Comparison of ENCODE assay signal across 8 cellular contexts in the genomic region with DNA sequence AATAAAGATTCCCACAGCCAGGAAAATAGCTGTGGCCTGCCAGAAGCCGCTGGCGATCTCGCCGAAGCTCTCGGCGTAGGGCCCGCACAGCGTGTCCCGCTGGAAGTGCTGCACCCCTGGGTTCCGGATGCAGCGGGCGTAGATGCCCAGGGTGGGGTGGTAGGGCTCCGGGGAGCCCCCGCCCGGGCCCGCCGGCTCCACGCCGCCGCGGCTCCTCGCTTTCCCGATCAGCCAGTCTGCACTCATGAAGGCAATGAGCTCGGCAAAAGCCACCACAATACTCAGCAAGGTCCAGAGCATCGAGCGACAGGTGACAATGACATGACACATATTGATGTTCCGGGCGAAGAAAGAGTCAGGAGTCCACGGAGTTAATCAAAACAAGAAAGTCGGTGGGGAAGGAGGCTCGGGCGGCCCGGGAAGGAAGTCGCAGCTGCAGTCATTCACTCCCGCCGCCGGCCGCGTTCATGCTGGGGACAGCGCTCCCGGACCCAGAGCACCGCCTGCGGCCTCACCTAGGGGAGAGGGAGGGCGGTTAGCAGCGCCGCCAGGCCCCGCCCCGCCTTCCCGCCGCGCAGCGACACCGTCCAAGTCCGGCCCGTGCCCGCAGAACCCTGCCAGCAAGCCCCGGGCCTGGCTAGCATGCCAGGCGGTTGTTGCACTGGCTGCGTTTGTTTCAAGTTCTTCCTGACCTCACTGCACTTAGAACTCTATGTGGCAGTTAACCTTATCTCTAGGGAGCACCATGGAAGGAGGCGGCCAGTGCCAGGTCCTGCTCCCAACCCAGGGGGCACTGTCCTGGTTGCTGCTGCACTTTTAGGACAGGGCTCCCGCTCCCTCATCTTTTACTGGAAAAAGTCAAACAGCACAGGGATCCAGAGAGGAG.
A peak's percentile ranks its signal among the peaks of the same experiment; 100 is the strongest.
DNase-seq lines count a peak whose midpoint lies in the region; ATAC-seq and TF ChIP-seq lines count a peak whose summit lies in the region.

No MANE protein-coding gene starts in this region.

- H3K4me1 ChIP-seq in ectodermal cell (ENCODE audit: control insufficient read depth, insufficient read depth, low read length) (peaks cover 42% of the 10 kb centered on the region), mesodermal cell (ENCODE audit: control insufficient read depth, insufficient read depth, low read length, poor library complexity, severe bottlenecking) (peaks cover 52% of the 10 kb centered on the region), stomach (peaks cover 8 to 68% (median 41%) of the 10 kb centered on the region in 4 donors)

- peaks cover 94% of the 10 kb centered on the region for H3K27me3 Mint-ChIP-seq in CD4-positive, alpha-beta T cell
- H3K27me3 Mint-ChIP-seq in activated CD4-positive, alpha-beta T cell treated with anti-CD3 and anti-CD28 coated beads, Interleukin-2, amount 10 ng/mL, durations not matched to agents 7 days and 5 days: peaks cover 67% of the 10 kb centered on the region

- H3K36me3 Mint-ChIP-seq in CD4-positive, alpha-beta T cell (ENCODE audit: low read depth): no peaks in the 10 kb centered on the region
- no peaks in the 10 kb centered on the region for H3K36me3 Mint-ChIP-seq in activated CD4-positive, alpha-beta T cell treated with anti-CD3 and anti-CD28 coated beads, Interleukin-2, amount 10 ng/mL, durations not matched to agents 7 days and 5 days (ENCODE audit: low read depth)

- POLR2A ChIA-PET in CD4-positive, alpha-beta T cell (lab: Charles Lee): no interaction called here
- POLR2A ChIA-PET in activated CD4-positive, alpha-beta T cell treated with anti-CD3 and anti-CD28 coated beads, Interleukin-2, amount 10 ng/mL, durations not matched to agents 7 days and 5 days (lab: Charles Lee): no interaction called here

- intact Hi-C loops in CD4-positive, alpha-beta T cell (cut with DNase I, micrococcal nuclease): no loop called here
- intact Hi-C loops in stomach (cut with DNase I; ENCODE audit: low total_unique reads): no loop called here

- no peak for TF ChIP-seq POLR2A in stomach (IDR thresholded peaks at IDR 0.05)

- peaks cover 52% of the 10 kb centered on the region for H3K27me3 ChIP-seq in CD4-positive, alpha-beta T cell (ENCODE audit: control insufficient read depth, insufficient read depth, low read length)
- H3K27me3 ChIP-seq in HL-60 (ENCODE audit: insufficient read depth, poor library complexity, severe bottlenecking) (no peaks in the 10 kb centered on the region), ectodermal cell (ENCODE audit: control insufficient read depth, insufficient read depth, low read length, poor library complexity, severe bottlenecking) (no peaks in the 10 kb centered on the region), stomach (no peaks in the 10 kb centered on the region)

- peaks cover 20% of the 10 kb centered on the region for H3K4me1 Mint-ChIP-seq in CD4-positive, alpha-beta T cell (ENCODE audit: low read depth)
- peaks cover 8% of the 10 kb centered on the region for H3K4me1 Mint-ChIP-seq in activated CD4-positive, alpha-beta T cell treated with anti-CD3 and anti-CD28 coated beads, Interleukin-2, amount 10 ng/mL, durations not matched to agents 7 days and 5 days

- H3K4me3 ChIP-seq in HL-60 (replicated peaks; ENCODE audit: insufficient read depth, low read length) (peak overlapping the region; percentile 16), ectodermal cell (ENCODE audit: insufficient read depth, low read depth, low read length) (peak overlapping the region; percentile 18), mesodermal cell (ENCODE audit: extremely low read depth, insufficient read depth, low read length, poor library complexity, severe bottlenecking) (peak overlapping the region; percentile 5), stomach (peak overlapping the region; percentile 40 to 53 (median 52))

- no peaks in the 10 kb centered on the region for H3K9me3 Mint-ChIP-seq in CD4-positive, alpha-beta T cell
- no peaks in the 10 kb centered on the region for H3K9me3 Mint-ChIP-seq in activated CD4-positive, alpha-beta T cell treated with anti-CD3 and anti-CD28 coated beads, Interleukin-2, amount 10 ng/mL, durations not matched to agents 7 days and 5 days

- peak overlapping the region; percentile 83 for H3K4me3 Mint-ChIP-seq in CD4-positive, alpha-beta T cell
- peak overlapping the region; percentile 68 for H3K4me3 Mint-ChIP-seq in activated CD4-positive, alpha-beta T cell treated with anti-CD3 and anti-CD28 coated beads, Interleukin-2, amount 10 ng/mL, durations not matched to agents 7 days and 5 days

- peak; percentile 56 for ATAC-seq in CD4-positive, alpha-beta T cell (ENCODE audit: poor library complexity)
- ATAC-seq in GM19438 (IDR thresholded peaks at IDR 0.05; ENCODE audit: low read depth, unreplicated experiment): peak; percentile 91

- TF ChIP-seq CTCF in CD4-positive, alpha-beta T cell (IDR thresholded peaks at IDR 0.05): no peak
- TF ChIP-seq CTCF in HL-60 (IDR thresholded peaks at IDR 0.05; ENCODE audit: insufficient read depth, low read length): no peak
- TF ChIP-seq CTCF in stomach (IDR thresholded peaks at IDR 0.05): no peak

- TF ChIP-seq EP300 in stomach (IDR thresholded peaks at IDR 0.05): no peak

- CTCF ChIA-PET in CD4-positive, alpha-beta T cell (lab: Charles Lee): no interaction called here
- CTCF ChIA-PET in activated CD4-positive, alpha-beta T cell treated with anti-CD3 and anti-CD28 coated beads, Interleukin-2, amount 10 ng/mL, durations not matched to agents 7 days and 5 days (lab: Charles Lee): interaction anchor here (0.7 kb wide), 1 partner anchor 16 kb away, joined by 3 read pairs; no protein-coding TSS in a partner anchor

- H3K36me3 ChIP-seq in ectodermal cell (ENCODE audit: control insufficient read depth, insufficient read depth, low read length): no peaks in the 10 kb centered on the region
- peaks cover 18% of the 10 kb centered on the region for H3K36me3 ChIP-seq in mesodermal cell (ENCODE audit: control insufficient read depth, insufficient read depth, low read length)
- no peaks in the 10 kb centered on the region for H3K36me3 ChIP-seq in stomach

- no peak overlapping the region for H3K27ac Mint-ChIP-seq in CD4-positive, alpha-beta T cell
- H3K27ac Mint-ChIP-seq in activated CD4-positive, alpha-beta T cell treated with anti-CD3 and anti-CD28 coated beads, Interleukin-2, amount 10 ng/mL, durations not matched to agents 7 days and 5 days: no peak overlapping the region

- no peaks in the 10 kb centered on the region for H3K9me3 ChIP-seq in CD4-positive, alpha-beta T cell (ENCODE audit: control insufficient read depth, low read length)
- H3K9me3 ChIP-seq in ectodermal cell (ENCODE audit: control insufficient read depth, low read length): no peaks in the 10 kb centered on the region
- no peaks in the 10 kb centered on the region for H3K9me3 ChIP-seq in mesodermal cell (ENCODE audit: control insufficient read depth, low read length)
- H3K9me3 ChIP-seq in stomach: no peaks in the 10 kb centered on the region

- no peak overlapping the region for H3K27ac ChIP-seq in CD4-positive, alpha-beta T cell (ENCODE audit: low read depth, low read length)
- H3K27ac ChIP-seq in HL-60 (replicated peaks) (peak overlapping the region; percentile 53), ectodermal cell (ENCODE audit: insufficient read depth, low read depth, low read length, poor library complexity, severe bottlenecking) (no peak overlapping the region), mesodermal cell (ENCODE audit: low read depth, low read length, severe bottlenecking) (peak overlapping the region; percentile 41), stomach (peak overlapping the region; percentile 50 to 78 (median 71))

- 47 to 48% methylated on average over 61 of the region's 61 CpGs for WGBS in ectodermal cell, 2 experiments
- 55 to 66% methylated on average over 49 to 58 of the region's 61 CpGs for WGBS in mesodermal cell (ENCODE audit: insufficient coverage in 2 of 2), 2 experiments
- WGBS in stomach, 5 donors: 5 to 14% (median 8%) methylated on average over 38 to 61 of the region's 61 CpGs

- DNase-seq in CD4-positive, alpha-beta T cell: peak in 6 of 10 experiments; percentile 1 to 43 (median 10)
- DNase-seq in HL-60 (ENCODE audit: low read depth in 1 of 2, low spot score in 1 of 2) (peak in 1 of 2 experiments; percentile 40), stomach (peak; percentile 85), glomerular visceral epithelial cell (ENCODE audit: extremely low spot score) (no peak)
- peak; percentile 22 for DNase-seq in activated CD4-positive, alpha-beta T cell treated with anti-CD3 and anti-CD28 coated beads, Interleukin-2, amount 10 ng/mL, durations not matched to agents 7 days and 5 days

Comparison
In these comparisons a context has a peak if more than half of its experiments do, and no peak if none do; other contexts are left out.
1. H3K27ac ChIP-seq: peak in HL-60 (single experiment), mesodermal cell (single experiment) and stomach (5 of 5); none in CD4-positive, alpha-beta T cell (single experiment) and ectodermal cell (single experiment).
2. Peak in every context shown above with its lines, with median percentiles within 50 percentile points of each other: H3K4me3 ChIP-seq.